ENCODE assay signal across 8 cellular contexts in the genomic region with DNA sequence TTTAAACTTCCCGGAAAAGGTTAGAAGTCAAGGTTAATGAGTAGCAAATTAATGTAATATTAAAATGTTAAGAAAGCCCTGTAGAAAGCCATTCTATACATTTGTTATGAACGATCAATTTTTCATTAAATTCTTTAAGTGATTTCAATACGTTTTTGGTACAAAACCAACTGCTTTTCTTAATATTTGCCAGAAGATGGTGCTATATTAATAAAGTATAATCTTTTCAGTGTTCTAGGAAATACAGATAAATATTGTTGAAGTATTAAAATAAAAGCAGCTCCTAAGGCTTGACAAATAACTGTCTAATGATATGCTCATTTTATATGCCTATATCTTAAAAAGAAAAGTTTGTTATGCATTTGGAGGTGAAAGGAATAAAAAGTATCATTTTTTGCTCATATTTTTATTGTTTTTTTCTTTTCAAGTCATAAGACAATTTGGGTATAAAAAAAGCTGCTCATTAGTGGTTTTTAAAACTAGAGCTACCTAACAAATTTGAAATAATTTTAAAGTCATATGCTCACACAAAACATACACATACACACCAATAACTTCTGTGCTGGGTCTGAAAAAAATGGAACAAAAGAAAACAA.
DNase-seq lines count a peak whose midpoint lies in the region; ATAC-seq and TF ChIP-seq lines count a peak whose summit lies in the region.

No MANE protein-coding gene starts in this region.

- H3K9me2 ChIP-seq in GM23338 (ENCODE audit: insufficient read depth): no peaks in the 10 kb centered on the region

- H4K20me1 ChIP-seq in GM23338 (replicated peaks; ENCODE audit: insufficient read depth): no peaks in the 10 kb centered on the region

- H4K8ac ChIP-seq in mesenchymal stem cell (ENCODE audit: low read length): no peak overlapping the region

- no peaks in the 10 kb centered on the region for H3K9me3 ChIP-seq in mesenchymal stem cell (ENCODE audit: control insufficient read depth, low read length)

- H3F3A ChIP-seq in GM23338 (replicated peaks; ENCODE audit: low read depth): no peaks in the 10 kb centered on the region

- H3K36me3 Mint-ChIP-seq in GM23338 (ENCODE audit: low read depth): no peaks in the 10 kb centered on the region

- H2BK5ac ChIP-seq in mesenchymal stem cell (ENCODE audit: low read depth, low read length, poor library complexity, severe bottlenecking): no peak overlapping the region

- no peaks in the 10 kb centered on the region for H3K9me3 Mint-ChIP-seq in GM23338

- DNase-seq in GM03348 (ENCODE audit: low spot score) (peak; percentile 11), NCI-H1105 (lab: John Stamatoyannopoulos, UW) (peak; percentile 12), mesenchymal stem cell (peak; percentile 28), GM23338 (ENCODE audit: low spot score) (no peak), T1000 (lab: John Stamatoyannopoulos, UW) (no peak), NK-92 (lab: John Stamatoyannopoulos, UW; ENCODE audit: unreplicated experiment) (no peak)

- H3K4ac ChIP-seq in mesenchymal stem cell (ENCODE audit: low read depth in 1 of 2, low read length in 2 of 2): no peak overlapping the region

- ATAC-seq in GM23338: no peak
- no peak for ATAC-seq in HG03095 (IDR thresholded peaks at IDR 0.05; ENCODE audit: unreplicated experiment)

- H4K91ac ChIP-seq in mesenchymal stem cell (ENCODE audit: low read length): no peak overlapping the region

- no peak overlapping the region for H3K4me3 Mint-ChIP-seq in GM23338

- H3K4me3 ChIP-seq in WI38 (ENCODE audit: low read depth, low read length) (no peak overlapping the region), mesenchymal stem cell (ENCODE audit: insufficient read depth in 1 of 2, low read depth in 1 of 2, low read length in 2 of 2) (no peak overlapping the region), GM23338 (no peak overlapping the region)

- no peak overlapping the region for H3K14ac ChIP-seq in mesenchymal stem cell (ENCODE audit: low read length in 2 of 2)

- TF ChIP-seq CTCF in WI38 (IDR thresholded peaks at IDR 0.05; ENCODE audit: low read depth, low read length) (peak; percentile 3; the same call in 1 of the 2 replicates), GM23338 (conservative IDR thresholded peaks at IDR 0.05; ENCODE audit: low read depth in 2 of 2) (peak in 1 of 2 experiments; percentile 62; a peak in 3 of 4 replicates)

- no peak overlapping the region for H2BK15ac ChIP-seq in mesenchymal stem cell (ENCODE audit: low read depth, poor library complexity, severe bottlenecking)

- no peak overlapping the region for H3K27ac Mint-ChIP-seq in GM23338

- no peaks in the 10 kb centered on the region for H3K27me3 Mint-ChIP-seq in GM23338 (ENCODE audit: insufficient read depth, low read depth, poor library complexity)

- H2AFZ ChIP-seq in mesenchymal stem cell (ENCODE audit: low read depth, low read length) (no peak overlapping the region), GM23338 (no peak overlapping the region)

- no peaks in the 10 kb centered on the region for H3K27me3 ChIP-seq in mesenchymal stem cell (ENCODE audit: control insufficient read depth in 1 of 2, insufficient read depth in 1 of 2, low read length in 2 of 2)
- no peaks in the 10 kb centered on the region for H3K27me3 ChIP-seq in GM23338 (ENCODE audit: insufficient read depth)

- no peak overlapping the region for H3K18ac ChIP-seq in mesenchymal stem cell (ENCODE audit: low read depth in 1 of 2, low read length in 2 of 2)

- H2AK5ac ChIP-seq in mesenchymal stem cell (ENCODE audit: low read length, severe bottlenecking): no peak overlapping the region

- no peak overlapping the region for H2BK120ac ChIP-seq in mesenchymal stem cell (ENCODE audit: low read depth, low read length)

- H3K9ac ChIP-seq in mesenchymal stem cell (ENCODE audit: low read length): peak overlapping the region; percentile 14

- WGBS in mesenchymal stem cell: no CpG with 5 or more reads among the region's 3 CpGs

- peaks cover 2% of the 10 kb centered on the region for H3K4me1 ChIP-seq in mesenchymal stem cell (ENCODE audit: control insufficient read depth, insufficient read depth, low read depth, low read length)
- H3K4me1 ChIP-seq in GM23338 (ENCODE audit: insufficient read depth): no peaks in the 10 kb centered on the region

- no peak overlapping the region for H3K27ac ChIP-seq in mesenchymal stem cell (ENCODE audit: low read length, poor library complexity, severe bottlenecking)
- H3K27ac ChIP-seq in GM23338 (ENCODE audit: low read depth): no peak overlapping the region

- no peaks in the 10 kb centered on the region for H3K79me1 ChIP-seq in mesenchymal stem cell (replicated peaks; ENCODE audit: low read length, poor library complexity, severe bottlenecking)

- H3K23ac ChIP-seq in mesenchymal stem cell (ENCODE audit: low read length in 2 of 2): no peak overlapping the region

- no peak overlapping the region for H3K4me2 ChIP-seq in mesenchymal stem cell (ENCODE audit: low read length, poor library complexity, severe bottlenecking)
- no peak overlapping the region for H3K4me2 ChIP-seq in GM23338

- H3K4me1 Mint-ChIP-seq in GM23338: peaks cover 4% of the 10 kb centered on the region; the same call in 2 of the 3 replicates

- no peaks in the 10 kb centered on the region for H3K79me2 ChIP-seq in GM23338 (replicated peaks; ENCODE audit: insufficient read depth)

- no peak overlapping the region for H2BK12ac ChIP-seq in mesenchymal stem cell (ENCODE audit: low read length in 2 of 2)

- no peaks in the 10 kb centered on the region for H3K36me3 ChIP-seq in mesenchymal stem cell (ENCODE audit: control insufficient read depth in 1 of 2, insufficient read depth in 2 of 2, low read depth in 1 of 2, low read length in 2 of 2)
- H3K36me3 ChIP-seq in GM23338 (ENCODE audit: insufficient read depth): no peaks in the 10 kb centered on the region

TF ChIP-seq in GM23338, 12 proteins besides CTCF, POLR2A, EP300 and RAD21:
- TF ChIP-seq, protein P1, sequence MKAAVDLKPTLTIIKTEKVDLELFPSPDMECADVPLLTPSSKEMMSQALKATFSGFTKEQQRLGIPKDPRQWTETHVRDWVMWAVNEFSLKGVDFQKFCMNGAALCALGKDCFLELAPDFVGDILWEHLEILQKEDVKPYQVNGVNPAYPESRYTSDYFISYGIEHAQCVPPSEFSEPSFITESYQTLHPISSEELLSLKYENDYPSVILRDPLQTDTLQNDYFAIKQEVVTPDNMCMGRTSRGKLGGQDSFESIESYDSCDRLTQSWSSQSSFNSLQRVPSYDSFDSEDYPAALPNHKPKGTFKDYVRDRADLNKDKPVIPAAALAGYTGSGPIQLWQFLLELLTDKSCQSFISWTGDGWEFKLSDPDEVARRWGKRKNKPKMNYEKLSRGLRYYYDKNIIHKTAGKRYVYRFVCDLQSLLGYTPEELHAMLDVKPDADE (IDR thresholded peaks at IDR 0.05): no peak
TF ChIP-seq in GM23338: peak in this region for 0.

Comparison
In these comparisons a context has a peak if more than half of its experiments do, and no peak if none do; other contexts are left out.
1. DNase-seq: peak in GM03348 (single experiment), NCI-H1105 (single experiment) and mesenchymal stem cell (single experiment); none in GM23338 (single experiment), T1000 (single experiment) and NK-92 (single experiment).